ENCODE assay signal across 7 cellular contexts in the genomic region with DNA sequence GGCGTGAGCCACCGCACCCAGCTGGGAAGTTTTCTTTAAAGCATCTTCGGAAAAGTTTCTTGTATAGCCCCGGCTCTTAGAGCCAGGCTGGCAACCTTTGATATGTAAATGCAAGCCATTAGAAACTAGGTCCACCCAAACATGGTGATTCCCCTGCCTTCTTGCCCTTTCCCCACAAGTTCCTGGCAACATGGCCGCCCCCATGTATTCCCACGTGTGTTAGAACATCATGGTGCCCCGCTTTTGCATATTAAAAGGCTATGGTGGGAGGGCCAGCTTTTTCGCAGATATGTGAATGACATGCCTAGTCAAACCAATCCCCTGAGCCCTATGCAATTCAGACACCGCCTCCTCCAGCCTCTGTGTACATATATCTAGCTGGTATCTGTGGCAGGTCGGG.
A peak's percentile ranks its signal among the peaks of the same experiment; 100 is the strongest.
DNase-seq lines count a peak whose midpoint lies in the region; ATAC-seq, FAIRE-seq and TF ChIP-seq lines count a peak whose summit lies in the region.
"Not testable (repeated sequence)": the region's sequence is repeated elsewhere in the genome, so short reads cannot be mapped to it uniquely, and the experiment has no call there.

No MANE protein-coding gene starts in this region.

- H3K27ac ChIP-seq in GM23338 (ENCODE audit: low read depth) (peak overlapping the region; percentile 85), HUES64 (ENCODE audit: low read depth, low read length) (peak overlapping the region; percentile 33; the same call in 1 of the 2 replicates), iPS-18a (ENCODE audit: low read length) (peak overlapping the region; percentile 32)
- not testable (repeated sequence) for H3K27ac ChIP-seq in GM12878 (ENCODE audit: control insufficient read depth, insufficient read depth); endodermal cell (ENCODE audit: low read depth, low read length); trophoblast cell (ENCODE audit: low read depth, low read length)

- not testable (repeated sequence) for TF ChIP-seq POLR2A in GM12878 (IDR thresholded peaks at IDR 0.05; ENCODE audit: low read depth, low read length)

- TF ChIP-seq CTCF in GM23338 (conservative IDR thresholded peaks at IDR 0.05; ENCODE audit: low read depth in 2 of 2); activated CD8-positive, alpha-beta T cell treated with anti-CD3 and anti-CD28 coated beads for 36 hours (IDR thresholded peaks at IDR 0.05); GM12878 (IDR thresholded peaks at IDR 0.05 in 2 of 3, conservative IDR thresholded peaks at IDR 0.05 in 1 of 3; ENCODE audit: control insufficient read depth in 2 of 3, extremely low read depth in 1 of 3, insufficient read depth in 1 of 3, low read depth in 3 of 3, low read length in 3 of 3); endodermal cell (conservative IDR thresholded peaks at IDR 0.05): not testable (repeated sequence)

- peak overlapping the region; percentile 21 for H2BK120ac ChIP-seq in trophoblast cell (ENCODE audit: insufficient read depth, low read length, poor library complexity)

- not testable (repeated sequence) for FAIRE-seq in GM12878 (lab: Jason Lieb, UNC)

- H3K9me3 ChIP-seq in HUES64 (ENCODE audit: insufficient read depth, low read depth, low read length); GM12878 (replicated peaks; ENCODE audit: control insufficient read depth, insufficient read depth, low read length); endodermal cell (ENCODE audit: control insufficient read depth, low read length); iPS-18a (ENCODE audit: control insufficient read depth, low read depth, low read length); trophoblast cell (ENCODE audit: insufficient read depth, low read depth, low read length): not testable (repeated sequence)

- H2BK5ac ChIP-seq in trophoblast cell (ENCODE audit: low read depth, low read length, poor library complexity), result not testable (repeated sequence)

- SMC1A ChIA-PET in GM12878 (lab: Charles Lee; ENCODE audit: uncharacterized antibody, unreplicated experiment), result interaction anchor here (1.0 kb wide), 1 partner anchor 276 kb away, joined by 3 read pairs; no protein-coding TSS in a partner anchor

- DNase-seq in GM23338 (ENCODE audit: low spot score), result peak; percentile 85
- DNase-seq in activated CD8-positive, alpha-beta T cell treated with anti-CD3 and anti-CD28 coated beads for 36 hours, result peak; percentile 35
- DNase-seq in GM12878 (ENCODE audit: low read depth, low spot score); trophoblast cell: not testable (repeated sequence)
- DNase-seq in endodermal cell, result peak; percentile 68

- intact Hi-C loops in activated CD8-positive, alpha-beta T cell treated with anti-CD3 and anti-CD28 coated beads for 36 hours (cut with micrococcal nuclease); GM12878 (cut with micrococcal nuclease; ENCODE audit: unreplicated experiment): not testable (repeated sequence)

- H3K9me3 Mint-ChIP-seq in GM23338 (peaks cover 23% of the 10 kb centered on the region), endodermal cell (peaks cover 25% of the 10 kb centered on the region)
- H3K9me3 Mint-ChIP-seq in activated CD8-positive, alpha-beta T cell treated with anti-CD3 and anti-CD28 coated beads for 36 hours, result not testable (repeated sequence)

- not testable (repeated sequence) for H3K27me3 ChIP-seq in GM23338 (ENCODE audit: insufficient read depth); HUES64 (ENCODE audit: insufficient read depth, low read length); GM12878 (replicated peaks in 1 of 2; ENCODE audit: control insufficient read depth in 2 of 2, insufficient read depth in 2 of 2, low read length in 1 of 2); endodermal cell (ENCODE audit: control insufficient read depth, insufficient read depth, low read length, poor library complexity, severe bottlenecking); iPS-18a (ENCODE audit: control insufficient read depth, insufficient read depth, low read length); trophoblast cell (ENCODE audit: insufficient read depth, low read length)

- not testable (repeated sequence) for H3K9ac ChIP-seq in HUES64 (ENCODE audit: low read depth, low read length); GM12878 (ENCODE audit: control insufficient read depth, insufficient read depth, low read length); endodermal cell (ENCODE audit: extremely low read depth, low read length, poor library complexity, severe bottlenecking); iPS-18a (ENCODE audit: low read length); trophoblast cell (ENCODE audit: low read length)

- H3F3A ChIP-seq in GM23338 (replicated peaks; ENCODE audit: low read depth), result peaks cover 21% of the 10 kb centered on the region

- not testable (repeated sequence) for TF ChIP-seq RAD21 in GM12878 (IDR thresholded peaks at IDR 0.05; ENCODE audit: insufficient read depth, low read depth, low read length)

- H4K12ac ChIP-seq in trophoblast cell (ENCODE audit: low read depth, low read length), result not testable (repeated sequence)

- H3K4me1 ChIP-seq in GM23338 (ENCODE audit: insufficient read depth) (peaks cover 41% of the 10 kb centered on the region), HUES64 (ENCODE audit: insufficient read depth, low read length) (peaks cover 18% of the 10 kb centered on the region), iPS-18a (ENCODE audit: control insufficient read depth, low read depth, low read length) (peaks cover 13% of the 10 kb centered on the region)
- H3K4me1 ChIP-seq in GM12878 (ENCODE audit: control insufficient read depth, insufficient read depth, low read length); endodermal cell (ENCODE audit: control insufficient read depth, insufficient read depth, low read length); trophoblast cell (ENCODE audit: control insufficient read depth in 1 of 2, insufficient read depth in 2 of 2, low read length in 2 of 2): not testable (repeated sequence)

- H3K79me2 ChIP-seq in GM23338 (replicated peaks; ENCODE audit: insufficient read depth); GM12878 (ENCODE audit: control insufficient read depth, insufficient read depth, low read length); trophoblast cell (ENCODE audit: control insufficient read depth, insufficient read depth, low read length, poor library complexity): not testable (repeated sequence)

- peaks cover 12% of the 10 kb centered on the region for H3K27me3 Mint-ChIP-seq in GM23338 (ENCODE audit: insufficient read depth, low read depth, poor library complexity)
- H3K27me3 Mint-ChIP-seq in activated CD8-positive, alpha-beta T cell treated with anti-CD3 and anti-CD28 coated beads for 36 hours; endodermal cell (ENCODE audit: insufficient read depth): not testable (repeated sequence)

- not testable (repeated sequence) for H4K20me1 ChIP-seq in GM23338 (replicated peaks; ENCODE audit: insufficient read depth); GM12878 (ENCODE audit: control insufficient read depth, insufficient read depth)

- peaks cover 34% of the 10 kb centered on the region for H3K4me1 Mint-ChIP-seq in GM23338
- H3K4me1 Mint-ChIP-seq in activated CD8-positive, alpha-beta T cell treated with anti-CD3 and anti-CD28 coated beads for 36 hours (ENCODE audit: low read depth), result peaks cover 31% of the 10 kb centered on the region
- H3K4me1 Mint-ChIP-seq in endodermal cell, result peaks cover 29% of the 10 kb centered on the region

- peak overlapping the region; percentile 3 for H4K8ac ChIP-seq in trophoblast cell (ENCODE audit: low read depth, low read length)

- not testable (repeated sequence) for H3K23ac ChIP-seq in trophoblast cell (ENCODE audit: low read length)

- POLR2A ChIA-PET in activated CD8-positive, alpha-beta T cell treated with anti-CD3 and anti-CD28 coated beads for 36 hours (lab: Charles Lee), result interaction anchor here (0.9 kb wide), 1 partner anchor 22 kb away, joined by 6 read pairs; no protein-coding TSS in a partner anchor
- POLR2A ChIA-PET in GM12878 (lab: Charles Lee), result interaction anchor here (0.7 kb wide), 1 partner anchor 28 kb away, joined by 5 read pairs; no protein-coding TSS in a partner anchor

- TF ChIP-seq EP300 in GM12878 (IDR thresholded peaks at IDR 0.05; ENCODE audit: borderline replicate concordance in 1 of 2, control insufficient read depth in 1 of 2, low read depth in 2 of 2, low read length in 2 of 2), result not testable (repeated sequence)

- H3K27ac Mint-ChIP-seq in GM23338; activated CD8-positive, alpha-beta T cell treated with anti-CD3 and anti-CD28 coated beads for 36 hours; endodermal cell: not testable (repeated sequence)

- H2BK12ac ChIP-seq in trophoblast cell (ENCODE audit: low read length), result peak overlapping the region; percentile 94

- not testable (repeated sequence) for BruUV-seq in GM12878 (replicated peaks; lab: Mats Ljungman, UMichigan)

- RAD21 ChIA-PET in GM12878 (lab: Charles Lee; ENCODE audit: unreplicated experiment), result interaction anchor here (1.1 kb wide), 2 partner anchors 132 to 290 kb away, joined by 3 read pairs; no protein-coding TSS in a partner anchor

- not testable (repeated sequence) for H3K9me2 ChIP-seq in GM23338 (ENCODE audit: insufficient read depth)

- peak overlapping the region; percentile 71 for H2AK5ac ChIP-seq in trophoblast cell (ENCODE audit: low read length)

- 82% methylated on average over 10 of the region's 10 CpGs for WGBS in HUES64
- WGBS in GM12878 (ENCODE audit: insufficient coverage, insufficient replicate concordance, low lambda C conversion rate, missing lambda C conversion rate), result 77% methylated on average over 10 of the region's 10 CpGs
- WGBS in endodermal cell (ENCODE audit: insufficient coverage in 1 of 2, insufficient read length in 1 of 2), 2 experiments, result 91% methylated on average over 6 to 10 of the region's 10 CpGs
- no CpG with 5 or more reads among the region's 10 CpGs for WGBS in trophoblast cell (ENCODE audit: extremely low coverage, insufficient coverage, insufficient read length)

- peak; percentile 59 for ATAC-seq in GM23338
- not testable (repeated sequence) for ATAC-seq in activated CD8-positive, alpha-beta T cell treated with anti-CD3 and anti-CD28 coated beads for 36 hours; GM12878

- not testable (repeated sequence) for H3K36me3 ChIP-seq in GM23338 (ENCODE audit: insufficient read depth); HUES64 (ENCODE audit: insufficient read depth, low read length); GM12878 (ENCODE audit: control insufficient read depth in 2 of 2, insufficient read depth in 2 of 2, low read length in 1 of 2); endodermal cell (ENCODE audit: control insufficient read depth, insufficient read depth, low read length); iPS-18a (ENCODE audit: control insufficient read depth, low read depth, low read length); trophoblast cell (ENCODE audit: control insufficient read depth in 1 of 2, insufficient read depth in 2 of 2, low read length in 2 of 2)

- in situ Hi-C loops in GM12878 (cut with MboI), result not testable (repeated sequence)

- H3K4ac ChIP-seq in trophoblast cell (ENCODE audit: low read depth, low read length), result peak overlapping the region; percentile 44

- H3K14ac ChIP-seq in trophoblast cell (ENCODE audit: low read length), result peak overlapping the region; percentile 81

- H2AFZ ChIP-seq in GM23338; GM12878 (ENCODE audit: control insufficient read depth, low read depth, low read length); trophoblast cell (ENCODE audit: insufficient read depth, low read length, poor library complexity): not testable (repeated sequence)

- not testable (repeated sequence) for H3K18ac ChIP-seq in trophoblast cell (ENCODE audit: low read length)

- not testable (repeated sequence) for H3K4me3 Mint-ChIP-seq in GM23338; activated CD8-positive, alpha-beta T cell treated with anti-CD3 and anti-CD28 coated beads for 36 hours; endodermal cell

- H3K79me1 ChIP-seq in trophoblast cell (ENCODE audit: low read length), result peaks cover 14% of the 10 kb centered on the region

- H3K4me3 ChIP-seq in GM23338; HUES64 (ENCODE audit: low read length); GM12878; endodermal cell (ENCODE audit: low read length); iPS-18a (ENCODE audit: low read length); trophoblast cell (ENCODE audit: low read depth, low read length): not testable (repeated sequence)

- H3K4me2 ChIP-seq in GM23338; GM12878 (ENCODE audit: control insufficient read depth, insufficient read depth); trophoblast cell (ENCODE audit: low read length): not testable (repeated sequence)

- CTCF ChIA-PET in activated CD8-positive, alpha-beta T cell treated with anti-CD3 and anti-CD28 coated beads for 36 hours (lab: Charles Lee); GM12878 (lab: Yijun Ruan, JAX): not testable (repeated sequence)

- H4K91ac ChIP-seq in trophoblast cell (ENCODE audit: low read depth, low read length), result peak overlapping the region; percentile 80

- peaks cover 18% of the 10 kb centered on the region for H3K36me3 Mint-ChIP-seq in GM23338 (ENCODE audit: low read depth)
- not testable (repeated sequence) for H3K36me3 Mint-ChIP-seq in activated CD8-positive, alpha-beta T cell treated with anti-CD3 and anti-CD28 coated beads for 36 hours (ENCODE audit: low read depth); endodermal cell (ENCODE audit: low read depth)
